ENCODE assay signal across 13 cellular contexts in genomic region chr17:81651692-81652091, GRCh38. TPM values are rescaled to one million over a fixed set of nuclear protein-coding genes. Genes with fewer than 3 reads are reported as not detected.
DNase-seq lines count a peak whose midpoint lies in the region; ATAC-seq and TF ChIP-seq lines count a peak whose summit lies in the region.
"Had no signal": no experiment of that assay in that cellular context is flagged by ENCODE, and none has a peak within 500 bp of the region (broad histone marks: within the 10 kb centered on the region; RNA-seq: fewer than 3 reads in every experiment).

No MANE protein-coding gene starts in this region.

- peak; percentile 44 for DNase-seq in DMS 273 (lab: John Stamatoyannopoulos, UW; ENCODE audit: unreplicated experiment)
- no peak for DNase-seq in DMS 273 treated with DMSO at 0.1 percent for 48 hours (lab: John Stamatoyannopoulos, UW)
- DNase-seq in NCI-H446 treated with DMSO at 0.1 percent for 48 hours (lab: John Stamatoyannopoulos, UW), result peak; percentile 7
- DNase-seq in choroid plexus epithelial cell (ENCODE audit: low read depth), result peak; percentile 76
- no peak for DNase-seq in trophoblast cell
- DNase-seq in SK-N-DZ (ENCODE audit: low spot score), result no peak
- DNase-seq in NCI-H510A (lab: John Stamatoyannopoulos, UW), result no peak
- DNase-seq: activated B cell treated with CpG ODN at 0.5 μM for 24 hours; cortex of kidney; stimulated activated CD4-positive, alpha-beta T cell treated with anti-CD3 and anti-CD28 coated beads, Interleukin-4, amount 100 ng/mL, for 1 hour had no signal

- no peak overlapping the region for H4K8ac ChIP-seq in trophoblast cell (ENCODE audit: low read depth, low read length)

- peaks cover 15% of the 10 kb centered on the region for H3K27me3 ChIP-seq in trophoblast cell (ENCODE audit: insufficient read depth, low read length)

- peaks cover 17% of the 10 kb centered on the region for H3K9me3 ChIP-seq in trophoblast cell (ENCODE audit: insufficient read depth, low read depth, low read length)

- no peak overlapping the region for H2BK12ac ChIP-seq in trophoblast cell (ENCODE audit: low read length)

- peak overlapping the region; percentile 52 for H3K9ac ChIP-seq in trophoblast cell (ENCODE audit: low read length)

- H3K4me3 ChIP-seq in choroid plexus epithelial cell (ENCODE audit: low read depth, low read length), result no peak overlapping the region
- peak overlapping the region; percentile 28 for H3K4me3 ChIP-seq in trophoblast cell (ENCODE audit: low read depth, low read length)
- H3K4me3 ChIP-seq: lung had no signal

- no peak overlapping the region for H2BK5ac ChIP-seq in trophoblast cell (ENCODE audit: low read depth, low read length, poor library complexity)

- H3K79me2 ChIP-seq in trophoblast cell (ENCODE audit: control insufficient read depth, insufficient read depth, low read length, poor library complexity), result no peaks in the 10 kb centered on the region

- H4K12ac ChIP-seq in trophoblast cell (ENCODE audit: low read depth, low read length), result no peak overlapping the region

- H2BK120ac ChIP-seq in trophoblast cell (ENCODE audit: insufficient read depth, low read length, poor library complexity), result no peak overlapping the region

- no peak for ATAC-seq in HG03565 (IDR thresholded peaks at IDR 0.05; ENCODE audit: unreplicated experiment)

- H3K27ac ChIP-seq in trophoblast cell (ENCODE audit: low read depth, low read length), result no peak overlapping the region
- H3K27ac ChIP-seq: 22Rv1 had no signal

- peak overlapping the region; percentile 84 for H3K23ac ChIP-seq in trophoblast cell (ENCODE audit: low read length)

- peaks cover 0 to 4% of the 10 kb centered on the region in 2 experiments for H3K4me1 ChIP-seq in trophoblast cell (ENCODE audit: control insufficient read depth in 1 of 2, insufficient read depth in 2 of 2, low read length in 2 of 2)

- H3K36me3 ChIP-seq in trophoblast cell (ENCODE audit: control insufficient read depth in 1 of 2, insufficient read depth in 2 of 2, low read length in 2 of 2), result no peaks in the 10 kb centered on the region

- H3K79me1 ChIP-seq in trophoblast cell (ENCODE audit: low read length), result no peaks in the 10 kb centered on the region

- WGBS in trophoblast cell (ENCODE audit: extremely low coverage, insufficient coverage, insufficient read length), result no CpG with 5 or more reads among the region's 10 CpGs

- H3K4ac ChIP-seq in trophoblast cell (ENCODE audit: low read depth, low read length), result no peak overlapping the region

- no peak overlapping the region for H3K14ac ChIP-seq in trophoblast cell (ENCODE audit: low read length)

- no peak overlapping the region for H4K91ac ChIP-seq in trophoblast cell (ENCODE audit: low read depth, low read length)

- H2AK5ac ChIP-seq in trophoblast cell (ENCODE audit: low read length), result no peak overlapping the region

- H3K18ac ChIP-seq in trophoblast cell (ENCODE audit: low read length), result no peak overlapping the region

- TF ChIP-seq CTCF in choroid plexus epithelial cell (conservative IDR thresholded peaks at IDR 0.05; ENCODE audit: low read depth, low read length), result no peak

- no peak overlapping the region for H3K4me2 ChIP-seq in trophoblast cell (ENCODE audit: low read length)

- no peak overlapping the region for H2AFZ ChIP-seq in trophoblast cell (ENCODE audit: insufficient read depth, low read length, poor library complexity)

RNA-seq across cellular contexts. Expression of gene PDE6G, which starts 4.7 kb away (rescaled TPM):
- polyA plus RNA-seq in trophoblast cell (2013), result 0.21 and 0.42 TPM in 2 replicates
- polyA plus RNA-seq in SK-N-DZ (2014; cell fraction: cytosol; rRNA removed), result 0.48 and 1.2 TPM in 2 replicates
- polyA plus RNA-seq in SK-N-DZ (2014; cell fraction: nucleus; rRNA removed), result not detected in 2 replicates

RNA-seq across cellular contexts. Expression of gene TSPAN10, which starts 14.7 kb away (rescaled TPM):
- 0.53 and 0.54 TPM in 2 replicates for polyA plus RNA-seq in trophoblast cell (2013)
- not detected in 2 replicates for polyA plus RNA-seq in SK-N-DZ (2014; cell fraction: cytosol; rRNA removed)
- polyA plus RNA-seq in SK-N-DZ (2014; cell fraction: nucleus; rRNA removed), result not detected in 2 replicates

RNA-seq across cellular contexts. Expression of gene OXLD1, which starts 14.7 kb away (rescaled TPM):
- polyA plus RNA-seq in trophoblast cell (2013), result 19.2 and 20.7 TPM in 2 replicates
- 91.7 and 101 TPM in 2 replicates for polyA plus RNA-seq in SK-N-DZ (2014; cell fraction: cytosol; rRNA removed)
- 118 and 167 TPM in 2 replicates for polyA plus RNA-seq in SK-N-DZ (2014; cell fraction: nucleus; rRNA removed)

RNA-seq across cellular contexts. Expression of gene NPLOC4, which starts 14.8 kb away (rescaled TPM):
- polyA plus RNA-seq in trophoblast cell (2013), result 115 and 119 TPM in 2 replicates
- 51.7 and 56.5 TPM in 2 replicates for polyA plus RNA-seq in SK-N-DZ (2014; cell fraction: cytosol; rRNA removed)
- polyA plus RNA-seq in SK-N-DZ (2014; cell fraction: nucleus; rRNA removed), result 51.3 and 76.8 TPM in 2 replicates

RNA-seq across cellular contexts. Expression of gene CCDC137, which starts 14.8 kb away (rescaled TPM):
- polyA plus RNA-seq in trophoblast cell (2013), result 23.6 and 24.3 TPM in 2 replicates
- polyA plus RNA-seq in SK-N-DZ (2014; cell fraction: cytosol; rRNA removed), result 29.5 and 37.1 TPM in 2 replicates
- 29.1 and 36.7 TPM in 2 replicates for polyA plus RNA-seq in SK-N-DZ (2014; cell fraction: nucleus; rRNA removed)

Comparison
In these comparisons a context has a peak if more than half of its experiments do, and no peak if none do; other contexts are left out.
1. DNase-seq: peak in DMS 273 (single experiment), NCI-H446 treated with DMSO at 0.1 percent for 48 hours (single experiment) and choroid plexus epithelial cell (single experiment); none in DMS 273 treated with DMSO at 0.1 percent for 48 hours (single experiment), trophoblast cell (0 of 2), SK-N-DZ (single experiment) and NCI-H510A (single experiment).